ENCODE assay signal across 14 cellular contexts in the genomic region with DNA sequence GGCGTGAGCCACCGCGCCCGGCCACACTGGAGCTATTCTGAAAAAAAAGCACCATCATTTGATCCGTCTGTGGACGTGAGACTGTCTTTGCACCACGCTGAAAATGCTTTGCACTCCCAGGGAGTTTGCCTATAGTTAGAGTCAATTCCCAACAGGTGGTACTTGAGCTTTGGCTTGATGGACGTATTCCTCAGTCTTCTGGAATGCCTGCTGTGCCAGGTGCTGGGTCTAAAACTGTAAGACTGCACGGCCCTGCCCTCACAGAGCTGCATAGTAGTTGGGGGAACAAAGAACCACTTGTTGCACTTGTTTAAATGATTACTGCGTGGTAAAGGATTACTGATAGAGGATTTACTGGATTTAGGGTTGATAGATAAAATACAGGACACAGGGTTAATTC. TPM values are rescaled to one million over a fixed set of nuclear protein-coding genes. Genes with fewer than 3 reads are reported as not detected.
A peak's percentile ranks its signal among the peaks of the same experiment; 100 is the strongest.
DNase-seq lines count a peak whose midpoint lies in the region; ATAC-seq, FAIRE-seq and TF ChIP-seq lines count a peak whose summit lies in the region.
"Had no signal": no experiment of that assay in that cellular context is flagged by ENCODE, and none has a peak within 500 bp of the region (broad histone marks: within the 10 kb centered on the region; RNA-seq: fewer than 3 reads in every experiment).

No MANE protein-coding gene starts in this region.

- no peak for TF ChIP-seq EP300 in H1 (IDR thresholded peaks at IDR 0.05; ENCODE audit: borderline replicate concordance in 1 of 2, low read depth in 2 of 2, low read length in 2 of 2)

- no peak for TF ChIP-seq CTCF in GM23338 (conservative IDR thresholded peaks at IDR 0.05; ENCODE audit: low read depth in 2 of 2)
- TF ChIP-seq CTCF in H1 (IDR thresholded peaks at IDR 0.05; ENCODE audit: control extremely low read depth in 1 of 3, insufficient read depth in 1 of 3, low read depth in 1 of 3, low read length in 3 of 3), result no peak
- TF ChIP-seq CTCF in nephron (IDR thresholded peaks at IDR 0.05; ENCODE audit: unreplicated experiment in 3 of 3), result no peak
- no peak for TF ChIP-seq CTCF in progenitor cell of endocrine pancreas (IDR thresholded peaks at IDR 0.05; ENCODE audit: unreplicated experiment)
- TF ChIP-seq CTCF in D721Med (IDR thresholded peaks at IDR 0.05; ENCODE audit: insufficient read depth, missing control alignments), result no peak

- peaks cover 11% of the 10 kb centered on the region for H3K4me1 Mint-ChIP-seq in GM23338
- H3K4me1 Mint-ChIP-seq in nephron, result peaks cover 26% of the 10 kb centered on the region
- H3K4me1 Mint-ChIP-seq in progenitor cell of endocrine pancreas (ENCODE audit: low read depth), result peaks cover 11% of the 10 kb centered on the region

- no peak overlapping the region for H4K91ac ChIP-seq in H1 (replicated peaks; ENCODE audit: insufficient read length, low read length)

- H2AFZ ChIP-seq in GM23338 (no peak overlapping the region), H1 (ENCODE audit: low read length) (no peak overlapping the region)

- no peak for FAIRE-seq in H1 (lab: Jason Lieb, UNC)
- no peak for FAIRE-seq in D721Med (lab: Jason Lieb, UNC)
- FAIRE-seq: GM12891 had no signal

- CTCF ChIA-PET in H1 (lab: Charles Lee; ENCODE audit: partially characterized antibody), result interaction anchor here (1.2 to 9.2 kb wide), 3 partner anchors 10 to 170 kb away, joined by 3 to 105 read pairs (median 7); no protein-coding TSS in a partner anchor
- CTCF ChIA-PET in HEK293T (lab: Yijun Ruan, JAX), result no interaction called here

- no peak overlapping the region for H2BK15ac ChIP-seq in H1 (ENCODE audit: low read length)

- no peaks in the 10 kb centered on the region for H3K79me1 ChIP-seq in H1 (ENCODE audit: low read depth, low read length)

- H2BK12ac ChIP-seq in H1 (ENCODE audit: low read depth, low read length), result no peak overlapping the region

- H4K20me1 ChIP-seq in GM23338 (replicated peaks; ENCODE audit: insufficient read depth), result peaks cover 6% of the 10 kb centered on the region; the same call in 1 of the 2 replicates
- peaks cover 0 to 2% of the 10 kb centered on the region in 2 experiments for H4K20me1 ChIP-seq in H1 (replicated peaks in 1 of 2; ENCODE audit: control insufficient read depth in 1 of 2, insufficient read depth in 2 of 2, low read length in 2 of 2)

- H3K14ac ChIP-seq in H1 (ENCODE audit: insufficient read length), result no peak overlapping the region

- peak; percentile 64 for DNase-seq in DMS 273 (lab: John Stamatoyannopoulos, UW; ENCODE audit: unreplicated experiment)
- no peak for DNase-seq in DMS 273 treated with DMSO at 0.1 percent for 48 hours (lab: John Stamatoyannopoulos, UW)
- DNase-seq in GM23338 (ENCODE audit: low spot score), result peak; percentile 16
- no peak for DNase-seq in H1 (ENCODE audit: low read depth in 1 of 2, low spot score in 2 of 2)
- no peak for DNase-seq in HEK293T (ENCODE audit: extremely low spot score)
- no peak for DNase-seq in progenitor cell of endocrine pancreas (ENCODE audit: low spot score, unreplicated experiment)
- DNase-seq in D721Med (ENCODE audit: insufficient read length, low spot score), result no peak
- DNase-seq: CD8-positive, alpha-beta T cell; COR-L47 had no signal

- H3K23me2 ChIP-seq in H1 (ENCODE audit: low read depth, low read length), result peaks cover 20% of the 10 kb centered on the region; the same call in 1 of the 2 replicates

- H3K79me2 ChIP-seq in GM23338 (replicated peaks; ENCODE audit: insufficient read depth), result no peaks in the 10 kb centered on the region
- no peaks in the 10 kb centered on the region for H3K79me2 ChIP-seq in H1 (ENCODE audit: control insufficient read depth in 1 of 2, insufficient read depth in 2 of 2, low read length in 2 of 2)

- H3K4me2 ChIP-seq in GM23338, result no peak overlapping the region
- no peak overlapping the region for H3K4me2 ChIP-seq in H1 (ENCODE audit: insufficient read depth in 1 of 2, low read depth in 2 of 2, low read length in 2 of 2)

- H3K9me3 Mint-ChIP-seq in GM23338 (peaks cover 2% of the 10 kb centered on the region; the same call in 2 of the 3 replicates), nephron (no peaks in the 10 kb centered on the region), progenitor cell of endocrine pancreas (ENCODE audit: low read depth) (no peaks in the 10 kb centered on the region)
- H3K9me3 Mint-ChIP-seq: CD8-positive, alpha-beta T cell had no signal

- TF ChIP-seq RAD21 in H1 (IDR thresholded peaks at IDR 0.05 in 1 of 2, conservative IDR thresholded peaks at IDR 0.05 in 1 of 2; ENCODE audit: low read depth in 2 of 2, low read length in 2 of 2), result no peak

- H4K5ac ChIP-seq in H1 (ENCODE audit: insufficient read length, low read depth, low read length), result no peak overlapping the region

- no peak overlapping the region for H2BK120ac ChIP-seq in H1 (replicated peaks; ENCODE audit: low read depth, low read length)

- H3K9ac ChIP-seq in H1 (replicated peaks in 1 of 4; ENCODE audit: extremely low read depth in 1 of 4, low read depth in 3 of 4, low read length in 3 of 4), result no peak overlapping the region

- H3K23ac ChIP-seq in H1 (ENCODE audit: insufficient read length), result no peak overlapping the region

- H3K36me3 ChIP-seq in GM23338 (ENCODE audit: insufficient read depth), result no peaks in the 10 kb centered on the region; the same call in 1 of the 2 replicates
- no peaks in the 10 kb centered on the region for H3K36me3 ChIP-seq in H1 (ENCODE audit: control insufficient read depth in 2 of 4, insufficient read depth in 4 of 4, low read length in 3 of 4)

- H3K4me1 ChIP-seq in GM23338 (ENCODE audit: insufficient read depth) (peaks cover 14% of the 10 kb centered on the region), H1 (replicated peaks in 1 of 4; ENCODE audit: control insufficient read depth in 3 of 4, insufficient read depth in 4 of 4, low read length in 3 of 4) (peaks cover 0 to 17% (median 7%) of the 10 kb centered on the region in 4 experiments; a peak in 5 of 7 replicates)

- no peak overlapping the region for H2AK5ac ChIP-seq in H1 (ENCODE audit: low read depth, low read length)

- H3K4me3 Mint-ChIP-seq in GM23338 (no peak overlapping the region), nephron (peak overlapping the region in 2 of 3 experiments; percentile 7 to 33), progenitor cell of endocrine pancreas (ENCODE audit: low read depth) (no peak overlapping the region)
- H3K4me3 Mint-ChIP-seq: CD8-positive, alpha-beta T cell had no signal

- H3K9me2 ChIP-seq in GM23338 (ENCODE audit: insufficient read depth), result no peaks in the 10 kb centered on the region

- H3F3A ChIP-seq in GM23338 (replicated peaks; ENCODE audit: low read depth), result peaks cover 17% of the 10 kb centered on the region

- H3K27me3 ChIP-seq in GM23338 (ENCODE audit: insufficient read depth) (peaks cover 71% of the 10 kb centered on the region), H1 (replicated peaks in 1 of 4; ENCODE audit: control insufficient read depth in 3 of 4, extremely low read depth in 1 of 4, insufficient read depth in 3 of 4, low read length in 3 of 4) (peaks cover 23 to 49% (median 43%) of the 10 kb centered on the region in 4 experiments)

- no peak overlapping the region for H2BK5ac ChIP-seq in H1 (ENCODE audit: low read depth, low read length)

- H2BK20ac ChIP-seq in H1 (ENCODE audit: low read length), result no peak overlapping the region

- H3K9me3 ChIP-seq in H1 (ENCODE audit: insufficient read depth in 2 of 2, low read depth in 1 of 2, low read length in 1 of 2), result no peaks in the 10 kb centered on the region

- H4K8ac ChIP-seq in H1 (ENCODE audit: extremely low read depth, insufficient read depth, low read length), result no peak overlapping the region

- no peak overlapping the region for H3K4me3 ChIP-seq in GM23338
- no peak overlapping the region for H3K4me3 ChIP-seq in H1 (ENCODE audit: extremely low read depth in 1 of 4, insufficient read depth in 2 of 4, low read depth in 3 of 4, low read length in 4 of 4)

- H3K27ac Mint-ChIP-seq in GM23338 (no peak overlapping the region), nephron (peak overlapping the region in 1 of 3 experiments; percentile 70), progenitor cell of endocrine pancreas (no peak overlapping the region)
- H3K27ac Mint-ChIP-seq: CD14-positive monocyte; CD8-positive, alpha-beta T cell had no signal

- H3K27me3 Mint-ChIP-seq in GM23338 (ENCODE audit: insufficient read depth, low read depth, poor library complexity), result peaks cover 51% of the 10 kb centered on the region
- H3K27me3 Mint-ChIP-seq in nephron (ENCODE audit: low read depth), result peaks cover 77% of the 10 kb centered on the region
- H3K27me3 Mint-ChIP-seq in progenitor cell of endocrine pancreas, result peaks cover 50% of the 10 kb centered on the region

- no peak overlapping the region for H3K4ac ChIP-seq in H1 (replicated peaks; ENCODE audit: insufficient read length, low read depth, low read length)

- WGBS in H1 (ENCODE audit: extremely low coverage in 1 of 2, insufficient coverage in 1 of 2, insufficient read length in 1 of 2, insufficient replicate concordance in 2 of 2, low coverage in 1 of 2, low lambda C conversion rate in 2 of 2, missing lambda C conversion rate in 1 of 2), 2 experiments, result 78% methylated on average over 10 of the region's 10 CpGs; no CpG with 5 or more reads in 1 of the 2 experiments

- no peak for TF ChIP-seq POLR2A in H1 (IDR thresholded peaks at IDR 0.05; ENCODE audit: control extremely low read depth in 1 of 2, low read depth in 2 of 2, low read length in 2 of 2)

- H3K18ac ChIP-seq in H1 (ENCODE audit: extremely low read depth, low read length), result no peak overlapping the region

- H3K56ac ChIP-seq in H1 (replicated peaks; ENCODE audit: insufficient read length, low read depth, low read length), result peak overlapping the region; percentile 10

- H3K27ac ChIP-seq in GM23338 (ENCODE audit: low read depth) (no peak overlapping the region), H1 (ENCODE audit: low read depth, low read length) (no peak overlapping the region)
- H3K27ac ChIP-seq: 22Rv1 had no signal

- ATAC-seq in GM23338, result no peak
- ATAC-seq: CD8-positive, alpha-beta T cell; HCT116 had no signal

- H3K36me3 Mint-ChIP-seq in GM23338 (ENCODE audit: low read depth) (peaks cover 3% of the 10 kb centered on the region; the same call in 1 of the 3 replicates), nephron (ENCODE audit: low read depth) (no peaks in the 10 kb centered on the region), progenitor cell of endocrine pancreas (ENCODE audit: insufficient read depth) (no peaks in the 10 kb centered on the region)
- H3K36me3 Mint-ChIP-seq: CD8-positive, alpha-beta T cell had no signal

- POLR2A ChIA-PET in H1 (lab: Charles Lee; ENCODE audit: partially characterized antibody), result no interaction called here
- POLR2A ChIA-PET in HEK293T (lab: Yijun Ruan, JAX), result no interaction called here

RNA-seq across cellular contexts. Expression of a gene that starts 3.4 kb away (rescaled TPM):
- total RNA-seq in GM23338 (2014; rRNA removed; shearing (Covaris generic)), result not detected in 2 replicates
- polyA plus RNA-seq in GM23338 (2016; fragmentation: Nextera tagmentation; extraction: Ambion mirVana), result 0.21 TPM in 1 of 2 replicates, not detected in the other
- 0.27 and 0.41 TPM in 2 replicates for total RNA-seq in H1 (2021; fragmentation: NEBNext Ultra II Directional; extraction: Animal tissue kit (Norgen Biotek cat#: 25700))
- polyA plus RNA-seq in H1 (2011; rRNA removed), result 0.14 and 0.33 TPM in 2 replicates
- 0.16 TPM for polyA plus RNA-seq in H1 (2011; cell fraction: cytosol; rRNA removed)
- polyA plus RNA-seq in H1 (2011; cell fraction: nucleus; rRNA removed), result 0.63 TPM
- polyA plus RNA-seq in H1 (2012, experiment 1 of 2), result 0.16 to 0.28 TPM (median 0.27 TPM) in 3 of 4 replicates, not detected in the other
- not detected for polyA plus RNA-seq in H1 (2012, experiment 2 of 2)
- 0.14 TPM for polyA plus RNA-seq in H1 (2013, experiment 1 of 2)
- polyA plus RNA-seq in H1 (2013, experiment 2 of 2), result 0.09 TPM
- polyA minus RNA-seq in H1 (2011; rRNA and poly(A)+ RNA removed), result not detected in 2 replicates
- not detected for polyA minus RNA-seq in H1 (2011; cell fraction: cytosol; rRNA and poly(A)+ RNA removed)
- not detected for polyA minus RNA-seq in H1 (2011; cell fraction: nucleus; rRNA and poly(A)+ RNA removed)
- total RNA-seq in progenitor cell of endocrine pancreas, result 0.19 TPM in 1 of 2 replicates, not detected in the other
- total RNA-seq: CD8-positive, alpha-beta T cell had no signal
- polyA plus RNA-seq: CD14-positive monocyte had no signal

RNA-seq across cellular contexts. Expression of a gene that starts 9.7 kb away (rescaled TPM):
- 0.12 TPM in 1 of 2 replicates, not detected in the other for total RNA-seq in GM23338 (2014; rRNA removed; shearing (Covaris generic))
- polyA plus RNA-seq in GM23338 (2016; fragmentation: Nextera tagmentation; extraction: Ambion mirVana), result not detected in 2 replicates
- not detected in 2 replicates for total RNA-seq in H1 (2021; fragmentation: NEBNext Ultra II Directional; extraction: Animal tissue kit (Norgen Biotek cat#: 25700))
- 0.15 and 0.17 TPM in 2 replicates for polyA plus RNA-seq in H1 (2011; rRNA removed)
- 0.12 TPM for polyA plus RNA-seq in H1 (2011; cell fraction: cytosol; rRNA removed)
- 0.41 TPM for polyA plus RNA-seq in H1 (2011; cell fraction: nucleus; rRNA removed)
- polyA plus RNA-seq in H1 (2012, experiment 1 of 2), result 0.11 to 0.16 TPM (median 0.15 TPM) in 3 of 4 replicates, not detected in the other
- polyA plus RNA-seq in H1 (2012, experiment 2 of 2), result not detected
- not detected for polyA plus RNA-seq in H1 (2013, experiment 1 of 2)
- polyA plus RNA-seq in H1 (2013, experiment 2 of 2), result 0.04 TPM
- polyA minus RNA-seq in H1 (2011; rRNA and poly(A)+ RNA removed), result not detected in 2 replicates
- not detected for polyA minus RNA-seq in H1 (2011; cell fraction: cytosol; rRNA and poly(A)+ RNA removed)
- 0.40 TPM for polyA minus RNA-seq in H1 (2011; cell fraction: nucleus; rRNA and poly(A)+ RNA removed)
- total RNA-seq in progenitor cell of endocrine pancreas, result not detected in 2 replicates
- total RNA-seq: CD8-positive, alpha-beta T cell had no signal
- polyA plus RNA-seq: CD14-positive monocyte had no signal

Comparison
In these comparisons a context has a peak if more than half of its experiments do, and no peak if none do; other contexts are left out.
1. DNase-seq: peak in DMS 273 (single experiment) and GM23338 (single experiment); none in DMS 273 treated with DMSO at 0.1 percent for 48 hours (single experiment), H1 (0 of 2), HEK293T (single experiment), progenitor cell of endocrine pancreas (single experiment) and D721Med (single experiment).
2. H3K4me3 Mint-ChIP-seq: peak in nephron (2 of 3); none in GM23338 (single experiment) and progenitor cell of endocrine pancreas (single experiment).